8 cellular contexts compared by ENCODE assay signal in the genomic region with DNA sequence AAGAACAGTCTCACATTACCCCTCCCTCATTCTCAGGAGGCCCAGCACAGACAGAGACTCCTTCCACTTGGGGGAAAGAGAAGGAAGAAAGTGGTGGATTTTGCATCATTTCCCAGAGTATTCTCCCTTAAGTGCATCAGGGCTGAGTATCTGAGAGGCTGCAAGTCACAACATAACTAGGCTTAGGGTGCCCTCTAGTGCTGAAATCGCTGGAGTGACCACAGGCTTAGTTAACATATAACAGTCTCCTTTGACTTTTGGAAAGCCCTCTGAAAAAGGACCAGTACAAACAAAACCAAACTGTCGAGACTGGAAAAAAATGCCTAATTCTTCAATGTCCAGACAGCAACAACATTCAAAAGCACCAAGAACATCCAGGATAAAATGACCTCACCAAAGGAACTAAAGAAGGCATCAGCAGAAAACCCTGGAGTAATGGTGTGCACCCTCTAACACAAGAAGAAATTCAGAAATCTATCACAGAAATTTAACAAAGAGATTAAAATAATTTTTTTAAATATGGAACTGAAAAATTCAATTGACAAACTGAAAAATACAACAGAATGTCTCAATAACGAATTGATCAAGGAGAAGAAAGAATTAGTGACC.
DNase-seq lines count a peak whose midpoint lies in the region; ATAC-seq, FAIRE-seq and TF ChIP-seq lines count a peak whose summit lies in the region.

No MANE protein-coding gene starts in this region.

- no peaks in the 10 kb centered on the region for H3K36me3 Mint-ChIP-seq in activated naive CD4-positive, alpha-beta T cell treated with anti-CD3 and anti-CD28 coated beads, Interleukin-2, amount 50 U/mL, for 72 hours
- H3K36me3 Mint-ChIP-seq in astrocyte (ENCODE audit: low read depth, unreplicated experiment) = no peaks in the 10 kb centered on the region
- no peaks in the 10 kb centered on the region for H3K36me3 Mint-ChIP-seq in type B pancreatic cell

- TF ChIP-seq CTCF in astrocyte (IDR thresholded peaks at IDR 0.05; ENCODE audit: insufficient read depth, low read depth, low read length) = peak; percentile 74
- TF ChIP-seq CTCF in kidney epithelial cell (IDR thresholded peaks at IDR 0.05; ENCODE audit: insufficient read depth, low read length, poor library complexity, severe bottlenecking) = peak; percentile 67
- TF ChIP-seq CTCF in type B pancreatic cell (conservative IDR thresholded peaks at IDR 0.05) = peak; percentile 86

- H3K27me3 ChIP-seq in astrocyte (ENCODE audit: insufficient read depth, low read length) = no peaks in the 10 kb centered on the region
- no peaks in the 10 kb centered on the region for H3K27me3 ChIP-seq in kidney epithelial cell (ENCODE audit: control insufficient read depth, insufficient read depth, low read length)

- H3K27me3 Mint-ChIP-seq in astrocyte (ENCODE audit: low read depth, unreplicated experiment) = no peaks in the 10 kb centered on the region
- no peaks in the 10 kb centered on the region for H3K27me3 Mint-ChIP-seq in type B pancreatic cell

- no peaks in the 10 kb centered on the region for H4K20me1 ChIP-seq in astrocyte (ENCODE audit: insufficient read depth, low read length)

- ATAC-seq in activated naive CD4-positive, alpha-beta T cell treated with anti-CD3 and anti-CD28 coated beads, Interleukin-2, amount 50 U/mL, for 72 hours = peak; percentile 56 to 79
- peak; percentile 96 for ATAC-seq in GM21717 (IDR thresholded peaks at IDR 0.05; ENCODE audit: unreplicated experiment)

- H3K36me3 ChIP-seq in astrocyte (ENCODE audit: insufficient read depth, low read length) (no peaks in the 10 kb centered on the region), kidney epithelial cell (ENCODE audit: control insufficient read depth, insufficient read depth, low read length) (no peaks in the 10 kb centered on the region)

- H3K4me1 Mint-ChIP-seq in astrocyte (ENCODE audit: low read depth, unreplicated experiment) = no peaks in the 10 kb centered on the region
- no peaks in the 10 kb centered on the region for H3K4me1 Mint-ChIP-seq in type B pancreatic cell (ENCODE audit: unreplicated experiment)

- H3K4me3 Mint-ChIP-seq in astrocyte (ENCODE audit: unreplicated experiment) = no peak overlapping the region
- H3K4me3 Mint-ChIP-seq in type B pancreatic cell = no peak overlapping the region

- no peak overlapping the region for H2AFZ ChIP-seq in astrocyte (ENCODE audit: low read depth, low read length)

- no peak overlapping the region for H3K4me3 ChIP-seq in astrocyte (ENCODE audit: insufficient read depth, low read depth, low read length)
- H3K4me3 ChIP-seq in kidney epithelial cell (ENCODE audit: low read depth, low read length) = no peak overlapping the region

- FAIRE-seq in astrocyte (lab: Jason Lieb, UNC) = peak; percentile 78

- peak in 1 of 2 donors; percentile 51 for DNase-seq in activated naive CD4-positive, alpha-beta T cell treated with anti-CD3 and anti-CD28 coated beads, Interleukin-2, amount 50 U/mL, for 72 hours (ENCODE audit: low spot score in 2 of 2)
- DNase-seq in activated naive CD4-positive, alpha-beta T cell (lab: John Stamatoyannopoulos, UW) = no peak
- DNase-seq in HS-5 (ENCODE audit: low read depth) (peak; percentile 56), NOMO-1 treated with DMSO at 0.1 percent for 48 hours (lab: John Stamatoyannopoulos, UW; ENCODE audit: unreplicated experiment) (peak; percentile 26), astrocyte (ENCODE audit: low read depth) (peak; percentile 51), kidney epithelial cell (ENCODE audit: low read depth) (peak; percentile 19), type B pancreatic cell (ENCODE audit: extremely low spot score, unreplicated experiment) (no peak)

- no peaks in the 10 kb centered on the region for H3K4me1 ChIP-seq in astrocyte (ENCODE audit: insufficient read depth, low read length)

- no peak overlapping the region for H3K9ac ChIP-seq in astrocyte (ENCODE audit: low read length)

- no peak overlapping the region for H3K27ac ChIP-seq in astrocyte (ENCODE audit: low read depth, low read length)

- no peaks in the 10 kb centered on the region for H3K9me3 Mint-ChIP-seq in activated naive CD4-positive, alpha-beta T cell treated with anti-CD3 and anti-CD28 coated beads, Interleukin-2, amount 50 U/mL, for 72 hours
- H3K9me3 Mint-ChIP-seq in astrocyte (ENCODE audit: unreplicated experiment) (no peaks in the 10 kb centered on the region), type B pancreatic cell (no peaks in the 10 kb centered on the region)

- no peak overlapping the region for H3K27ac Mint-ChIP-seq in activated naive CD4-positive, alpha-beta T cell treated with anti-CD3 and anti-CD28 coated beads, Interleukin-2, amount 50 U/mL, for 72 hours
- H3K27ac Mint-ChIP-seq in astrocyte (ENCODE audit: unreplicated experiment) = no peak overlapping the region
- H3K27ac Mint-ChIP-seq in type B pancreatic cell = no peak overlapping the region

- H3K9me3 ChIP-seq in astrocyte (ENCODE audit: insufficient read depth, low read depth, low read length) = no peaks in the 10 kb centered on the region

- H3K4me2 ChIP-seq in astrocyte (ENCODE audit: low read length) = no peak overlapping the region

- no peaks in the 10 kb centered on the region for H3K79me2 ChIP-seq in astrocyte (ENCODE audit: insufficient read depth, low read length)

Comparison
In these comparisons a context has a peak if more than half of its experiments do, and no peak if none do; other contexts are left out.
1. DNase-seq: peak in HS-5 (single experiment), NOMO-1 treated with DMSO at 0.1 percent for 48 hours (single experiment), astrocyte (single experiment) and kidney epithelial cell (single experiment); none in activated naive CD4-positive, alpha-beta T cell (0 of 4) and type B pancreatic cell (single experiment).
2. Peak in every context shown above with its lines, with median percentiles within 50 percentile points of each other: CTCF ChIP-seq.